22 cellular contexts compared by ENCODE assay signal in the genomic region with DNA sequence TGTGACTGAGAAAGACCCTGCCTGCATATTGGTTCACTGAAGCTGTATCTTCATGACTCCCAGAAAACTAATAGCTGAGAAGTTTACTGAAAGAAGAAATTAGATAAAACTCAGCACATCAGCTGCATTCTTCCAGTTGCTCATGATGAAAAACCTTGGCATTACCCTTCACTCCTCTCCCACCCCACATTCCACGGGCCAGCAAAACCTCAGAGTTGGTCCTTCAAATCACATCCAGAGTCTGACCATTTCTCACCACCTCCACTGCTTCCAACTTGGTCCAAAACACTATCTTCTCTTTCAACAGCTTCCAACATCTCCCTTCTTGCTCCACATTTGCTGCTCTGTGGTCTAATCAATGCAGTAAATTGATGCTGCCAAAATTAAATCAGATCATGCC.
A peak's percentile ranks its signal among the peaks of the same experiment; 100 is the strongest.
DNase-seq lines count a peak whose midpoint lies in the region; ATAC-seq and TF ChIP-seq lines count a peak whose summit lies in the region.
"Had no signal": no experiment of that assay in that cellular context is flagged by ENCODE, and none has a peak within 500 bp of the region (broad histone marks: within the 10 kb centered on the region; RNA-seq: fewer than 3 reads in every experiment).

No MANE protein-coding gene starts in this region.

- H3K4me1 ChIP-seq in esophagus squamous epithelium (peaks cover 21 to 63% (median 28%) of the 10 kb centered on the region in 3 donors), trophoblast cell (ENCODE audit: control insufficient read depth in 1 of 2, insufficient read depth in 2 of 2, low read length in 2 of 2) (peaks cover 18 to 23% of the 10 kb centered on the region in 2 experiments)

- no peaks in the 10 kb centered on the region for H3K9me3 ChIP-seq in esophagus squamous epithelium
- H3K9me3 ChIP-seq in trophoblast cell (ENCODE audit: insufficient read depth, low read depth, low read length): no peaks in the 10 kb centered on the region
- H3K9me3 ChIP-seq: heart left ventricle, tibial artery had no signal

- H2BK12ac ChIP-seq in trophoblast cell (ENCODE audit: low read length): peak overlapping the region; percentile 99

- H2BK5ac ChIP-seq in trophoblast cell (ENCODE audit: low read depth, low read length, poor library complexity): peak overlapping the region; percentile 73

- H3K27me3 ChIP-seq in esophagus squamous epithelium (no peaks in the 10 kb centered on the region), trophoblast cell (ENCODE audit: insufficient read depth, low read length) (no peaks in the 10 kb centered on the region)
- H3K27me3 ChIP-seq: heart left ventricle, tibial artery had no signal

- TF ChIP-seq POLR2A in esophagus squamous epithelium (IDR thresholded peaks at IDR 0.05): no peak

- no peaks in the 10 kb centered on the region for H3K9me3 Mint-ChIP-seq in Calu3 (ENCODE audit: low read depth, unreplicated experiment)
- H3K9me3 Mint-ChIP-seq: activated CD8-positive, alpha-beta T cell treated with anti-CD3 and anti-CD28 coated beads for 36 hours; activated naive CD8-positive, alpha-beta T cell treated with anti-CD3 and anti-CD28 coated beads for 36 hours had no signal

- WGBS in esophagus squamous epithelium, 2 donors: 44 to 55% methylated on average over 1 of the region's 1 CpG
- no CpG with 5 or more reads among the region's 1 CpG for WGBS in trophoblast cell (ENCODE audit: extremely low coverage, insufficient coverage, insufficient read length)

- H3K79me2 ChIP-seq in trophoblast cell (ENCODE audit: control insufficient read depth, insufficient read depth, low read length, poor library complexity): peaks cover 1% of the 10 kb centered on the region

- no peak for ATAC-seq in left ventricle myocardium superior
- ATAC-seq: activated CD8-positive, alpha-beta T cell treated with anti-CD3 and anti-CD28 coated beads for 36 hours; activated T-cell treated with anti-CD3 and anti-CD28 coated beads, Interleukin-2, amount 50 U/mL, for 72 hours; K562 had no signal

- no peak overlapping the region for H2AFZ ChIP-seq in trophoblast cell (ENCODE audit: insufficient read depth, low read length, poor library complexity)

- intact Hi-C loops in Calu3 (cut with micrococcal nuclease; ENCODE audit: unreplicated experiment) (loop anchor here (10.0 kb wide), 1 partner anchor 141 kb away; no protein-coding TSS in a partner anchor), esophagus squamous epithelium (cut with DNase I) (no loop called here), left ventricle myocardium superior (cut with micrococcal nuclease) (no loop called here)

- peak overlapping the region; percentile 89 for H3K4ac ChIP-seq in trophoblast cell (ENCODE audit: low read depth, low read length)

- no peak overlapping the region for H3K4me2 ChIP-seq in trophoblast cell (ENCODE audit: low read length)

- H3K36me3 Mint-ChIP-seq in Calu3 (ENCODE audit: insufficient read depth, unreplicated experiment): peaks cover 14% of the 10 kb centered on the region
- H3K36me3 Mint-ChIP-seq: activated naive CD8-positive, alpha-beta T cell treated with anti-CD3 and anti-CD28 coated beads for 36 hours; CD4-positive, CD25-positive, alpha-beta regulatory T cell had no signal

- H3K23ac ChIP-seq in trophoblast cell (ENCODE audit: low read length): no peak overlapping the region

- peaks cover 37% of the 10 kb centered on the region for H3K79me1 ChIP-seq in trophoblast cell (ENCODE audit: low read length)

- H3K18ac ChIP-seq in trophoblast cell (ENCODE audit: low read length): peak overlapping the region; percentile 86

- peak overlapping the region; percentile 99 for H2BK120ac ChIP-seq in trophoblast cell (ENCODE audit: insufficient read depth, low read length, poor library complexity)

- CTCF ChIA-PET in Calu3 (lab: Charles Lee): interaction anchor here (1.1 kb wide), 1 partner anchor 484 kb away, joined by 3 read pairs; no protein-coding TSS in a partner anchor

- no TSS peak for BruUV-seq in Calu3 (replicated peaks; lab: Mats Ljungman, UMichigan)

- peak overlapping the region; percentile 51 for H4K12ac ChIP-seq in trophoblast cell (ENCODE audit: low read depth, low read length)

- peak overlapping the region; percentile 3 for H3K4me3 Mint-ChIP-seq in Calu3 (ENCODE audit: low read depth, unreplicated experiment)
- H3K4me3 Mint-ChIP-seq: activated CD8-positive, alpha-beta T cell treated with anti-CD3 and anti-CD28 coated beads for 36 hours; activated naive CD8-positive, alpha-beta T cell treated with anti-CD3 and anti-CD28 coated beads for 36 hours; activated T-cell treated with anti-CD3 and anti-CD28 coated beads, Interleukin-2, amount 50 U/mL, for 72 hours had no signal

- no peaks in the 10 kb centered on the region for H3K27me3 Mint-ChIP-seq in Calu3 (ENCODE audit: unreplicated experiment)
- H3K27me3 Mint-ChIP-seq: activated CD8-positive, alpha-beta T cell treated with anti-CD3 and anti-CD28 coated beads for 36 hours; activated naive CD8-positive, alpha-beta T cell treated with anti-CD3 and anti-CD28 coated beads for 36 hours had no signal

- no peak overlapping the region for H3K4me3 ChIP-seq in esophagus squamous epithelium
- H3K4me3 ChIP-seq in trophoblast cell (ENCODE audit: low read depth, low read length): no peak overlapping the region
- H3K4me3 ChIP-seq: heart left ventricle, K562, tibial artery had no signal

- H4K8ac ChIP-seq in trophoblast cell (ENCODE audit: low read depth, low read length): peak overlapping the region; percentile 86

- peak overlapping the region; percentile 93 for H3K14ac ChIP-seq in trophoblast cell (ENCODE audit: low read length)

- no peaks in the 10 kb centered on the region for H3K36me3 ChIP-seq in esophagus squamous epithelium
- no peaks in the 10 kb centered on the region for H3K36me3 ChIP-seq in trophoblast cell (ENCODE audit: control insufficient read depth in 1 of 2, insufficient read depth in 2 of 2, low read length in 2 of 2)
- H3K36me3 ChIP-seq: heart left ventricle, tibial artery had no signal

- H4K91ac ChIP-seq in trophoblast cell (ENCODE audit: low read depth, low read length): peak overlapping the region; percentile 98

- H3K27ac ChIP-seq in esophagus squamous epithelium (peak overlapping the region; percentile 11 to 84 (median 72)), trophoblast cell (ENCODE audit: low read depth, low read length) (peak overlapping the region; percentile 87)
- H3K27ac ChIP-seq: tibial artery had no signal

- no peak overlapping the region for H3K9ac ChIP-seq in trophoblast cell (ENCODE audit: low read length)

- DNase-seq in Calu3 (no peak), RPMI7951 (ENCODE audit: low read depth) (peak; percentile 24), esophagus squamous epithelium (lab: John Stamatoyannopoulos, UW) (no peak), trophoblast cell (no peak), NCI-H1417 treated with DMSO at 0.1 percent for 48 hours (lab: John Stamatoyannopoulos, UW) (no peak), left ventricle myocardium superior (no peak)
- no peak for DNase-seq in central memory CD4-positive, alpha-beta T cell
- no peak for DNase-seq in stimulated activated CD4-positive, alpha-beta T cell treated with anti-CD3 and anti-CD28 coated beads, Interleukin-12 subunit alpha, Interleukin-12 subunit beta, amount 100 ng/mL, for 4 hours
- DNase-seq: activated CD8-positive, alpha-beta T cell treated with anti-CD3 and anti-CD28 coated beads for 36 hours; activated naive CD8-positive, alpha-beta T cell treated with anti-CD3 and anti-CD28 coated beads for 36 hours; activated T-cell treated with anti-CD3 and anti-CD28 coated beads, Interleukin-2, amount 50 U/mL, for 72 hours; CD4-positive, CD25-positive, alpha-beta regulatory T cell; cerebellar nuclear complex; GOT3; heart left ventricle; NCI-H1105; NCI-H2171; NCI-H82; occipital lobe; RPMI8226; tibial artery had no signal

- TF ChIP-seq CTCF in Calu3 (IDR thresholded peaks at IDR 0.05; ENCODE audit: unreplicated experiment) (no peak), esophagus squamous epithelium (IDR thresholded peaks at IDR 0.05) (no peak)

- H2AK5ac ChIP-seq in trophoblast cell (ENCODE audit: low read length): peak overlapping the region; percentile 92

- peaks cover 59% of the 10 kb centered on the region for H3K4me1 Mint-ChIP-seq in Calu3 (ENCODE audit: low read depth, unreplicated experiment)

- H3K27ac Mint-ChIP-seq in Calu3 (ENCODE audit: unreplicated experiment): peak overlapping the region; percentile 50
- H3K27ac Mint-ChIP-seq: activated CD8-positive, alpha-beta T cell treated with anti-CD3 and anti-CD28 coated beads for 36 hours; activated naive CD8-positive, alpha-beta T cell treated with anti-CD3 and anti-CD28 coated beads for 36 hours; activated T-cell treated with anti-CD3 and anti-CD28 coated beads, Interleukin-2, amount 50 U/mL, for 72 hours; CD4-positive, CD25-positive, alpha-beta regulatory T cell had no signal
